In genomic region chrX:30618160-30618765, GRCh38 we compare ENCODE assay signal across 13 cellular contexts. TPM values are rescaled to one million over a fixed set of nuclear protein-coding genes. Genes with fewer than 3 reads are reported as not detected.
DNase-seq lines count a peak whose midpoint lies in the region; ATAC-seq and TF ChIP-seq lines count a peak whose summit lies in the region.
"Had no signal": no experiment of that assay in that cellular context is flagged by ENCODE, and none has a peak within 500 bp of the region (broad histone marks: within the 10 kb centered on the region; RNA-seq: fewer than 3 reads in every experiment).

No MANE protein-coding gene starts in this region.

- no peak overlapping the region for H3K4ac ChIP-seq in H9 (ENCODE audit: low read depth, low read length)

- peaks cover 38 to 60% of the 10 kb centered on the region in 2 experiments for H3K9me3 Mint-ChIP-seq in H9

- H3K9me3 ChIP-seq in H9 (ENCODE audit: control insufficient read depth, low read depth, low read length) (peaks cover 9% of the 10 kb centered on the region), OCI-LY1 (ENCODE audit: low read length) (0 out of 2 replicates have a peak, but pooled peaks cover 2% of the 10 kb centered on the region)

- H3F3A ChIP-seq in OCI-LY1 (ENCODE audit: insufficient read depth, low read length), result no peaks in the 10 kb centered on the region

- no peaks in the 10 kb centered on the region for H3K79me1 ChIP-seq in H9 (ENCODE audit: insufficient read depth, low read depth, low read length, poor library complexity, severe bottlenecking)

- H2BK15ac ChIP-seq in H9 (ENCODE audit: low read depth, low read length), result no peak overlapping the region

- no peak overlapping the region for H2BK20ac ChIP-seq in H9 (ENCODE audit: low read depth, low read length, poor library complexity, severe bottlenecking)

- peaks cover 4 to 17% (median 9%) of the 10 kb centered on the region in 3 experiments; a peak in 6 of 7 replicates for H3K36me3 Mint-ChIP-seq in H9 (ENCODE audit: insufficient read depth in 1 of 3, low read depth in 3 of 3)

- TF ChIP-seq CTCF in C4-2B (conservative IDR thresholded peaks at IDR 0.05) (peak; percentile 34), H9 (conservative IDR thresholded peaks at IDR 0.05) (peak; percentile 62; the same call in 2 of the 3 replicates), OCI-LY1 (IDR thresholded peaks at IDR 0.05; ENCODE audit: low read length) (peak; percentile 43), fibroblast of the aortic adventitia (IDR thresholded peaks at IDR 0.05; ENCODE audit: insufficient read depth, low read length) (no peak), omental fat pad (IDR thresholded peaks at IDR 0.05) (no peak)

- H3K18ac ChIP-seq in H9 (ENCODE audit: insufficient read length, low read depth, low read length), result no peak overlapping the region

- H3K79me2 ChIP-seq in H9 (ENCODE audit: insufficient read depth, low read length) (no peaks in the 10 kb centered on the region), OCI-LY1 (ENCODE audit: insufficient read depth, low read length) (no peaks in the 10 kb centered on the region)

- no peak overlapping the region for H3T11ph ChIP-seq in H9 (ENCODE audit: low read length)

- H3K4me3 Mint-ChIP-seq in H9, result no peak overlapping the region

- no peaks in the 10 kb centered on the region; the same call in 1 of the 2 replicates for H3K36me3 ChIP-seq in OCI-LY1 (ENCODE audit: insufficient read depth, low read length)
- H3K36me3 ChIP-seq: vagina had no signal

- no peak overlapping the region for H4K91ac ChIP-seq in H9 (ENCODE audit: insufficient read length, low read depth, low read length)

- H2AFZ ChIP-seq in H9 (ENCODE audit: low read length) (no peak overlapping the region), OCI-LY1 (ENCODE audit: low read length) (no peak overlapping the region)

- no peak overlapping the region for H3K27ac Mint-ChIP-seq in H9
- H3K27ac Mint-ChIP-seq: activated naive CD4-positive, alpha-beta T cell treated with anti-CD3 and anti-CD28 coated beads, Interleukin-2, amount 50 U/mL, for 72 hours had no signal

- no peaks in the 10 kb centered on the region for H3K23me2 ChIP-seq in H9 (ENCODE audit: insufficient read length, low read depth, low read length, poor library complexity, severe bottlenecking)

- no peak overlapping the region for H3K56ac ChIP-seq in H9 (ENCODE audit: insufficient read length, low read depth, low read length)

- H3K9me2 ChIP-seq in OCI-LY1 (ENCODE audit: low read depth, low read length), result no peaks in the 10 kb centered on the region

- no peak overlapping the region for H4K5ac ChIP-seq in H9 (ENCODE audit: insufficient read length, low read depth, low read length)

- no peak overlapping the region for H3K9ac ChIP-seq in H9 (ENCODE audit: extremely low read depth, insufficient read length, low read length)
- H3K9ac ChIP-seq in OCI-LY1 (ENCODE audit: low read length), result peak overlapping the region; percentile 13; the same call in 1 of the 2 replicates

- no CpG with 5 or more reads among the region's 7 CpGs for WGBS in H9 (ENCODE audit: extremely low coverage, insufficient read length, low lambda C conversion rate)

- H2BK120ac ChIP-seq in H9 (ENCODE audit: low read depth, low read length, poor library complexity, severe bottlenecking), result no peak overlapping the region

- H3K4me2 ChIP-seq in H9 (ENCODE audit: insufficient read depth, insufficient read length, low read length) (no peak overlapping the region), OCI-LY1 (ENCODE audit: low read length) (peak overlapping the region; percentile 60)

- no peaks in the 10 kb centered on the region; the same call in 1 of the 2 replicates for H3K4me1 ChIP-seq in H9 (ENCODE audit: insufficient read depth, low read length)
- peaks cover 5% of the 10 kb centered on the region for H3K4me1 ChIP-seq in OCI-LY1 (ENCODE audit: insufficient read depth, low read length, severe bottlenecking)
- H3K4me1 ChIP-seq: psoas muscle, vagina had no signal

- no peaks in the 10 kb centered on the region for H3K27me3 Mint-ChIP-seq in H9 (ENCODE audit: low read depth)

- no peak overlapping the region for H2BK5ac ChIP-seq in H9 (ENCODE audit: insufficient read length, low read length)

- H3K4me3 ChIP-seq in OCI-LY1 (ENCODE audit: low read depth, low read length, poor library complexity, severe bottlenecking) (peak overlapping the region; percentile 43), fibroblast of the aortic adventitia (ENCODE audit: low read depth, low read length) (no peak overlapping the region)
- H3K4me3 ChIP-seq: psoas muscle, vagina had no signal

- no peak overlapping the region for H4K8ac ChIP-seq in H9 (replicated peaks; ENCODE audit: insufficient read length, low read depth, low read length)

- H2AK5ac ChIP-seq in H9 (ENCODE audit: insufficient read length, low read length), result no peak overlapping the region

- DNase-seq in H9 (peak; percentile 51), fibroblast of the aortic adventitia (ENCODE audit: low read depth) (peak; percentile 7), omental fat pad (ENCODE audit: low spot score) (no peak)
- DNase-seq: NCI-H2171 treated with DMSO at 0.1 percent for 48 hours; psoas muscle; stimulated activated CD4-positive, alpha-beta T cell treated with anti-CD3 and anti-CD28 coated beads, Interleukin-1b, Interleukin-23, amount 100 ng/mL, for 48 hours had no signal

- no peak overlapping the region for H3K23ac ChIP-seq in H9 (ENCODE audit: insufficient read length, low read depth, low read length)

- H4K20me1 ChIP-seq in H9 (ENCODE audit: control insufficient read depth, insufficient read depth, insufficient read length) (no peaks in the 10 kb centered on the region), OCI-LY1 (ENCODE audit: insufficient read depth, low read length) (no peaks in the 10 kb centered on the region)

- H3K27me3 ChIP-seq in H9 (ENCODE audit: insufficient read depth, low read length), result no peaks in the 10 kb centered on the region
- no peaks in the 10 kb centered on the region for H3K27me3 ChIP-seq in OCI-LY1 (ENCODE audit: insufficient read depth, low read length)
- H3K27me3 ChIP-seq: vagina had no signal

- ATAC-seq in GM21526 (IDR thresholded peaks at IDR 0.05; ENCODE audit: low FRiP score, unreplicated experiment) (no peak), omental fat pad (ENCODE audit: low FRiP score) (no peak), HG03159 (IDR thresholded peaks at IDR 0.05; ENCODE audit: unreplicated experiment) (no peak), GM21367 (IDR thresholded peaks at IDR 0.05; ENCODE audit: unreplicated experiment) (no peak)
- ATAC-seq: activated naive CD4-positive, alpha-beta T cell treated with anti-CD3 and anti-CD28 coated beads, Interleukin-2, amount 50 U/mL, for 72 hours; psoas muscle had no signal

- no peak overlapping the region for H3K27ac ChIP-seq in C4-2B
- H3K27ac ChIP-seq in H9 (ENCODE audit: insufficient read length, low read depth, low read length), result no peak overlapping the region
- no peak overlapping the region for H3K27ac ChIP-seq in OCI-LY1 (ENCODE audit: low read depth, low read length, poor library complexity, severe bottlenecking)
- H3K27ac ChIP-seq: psoas muscle, vagina had no signal

- H2BK12ac ChIP-seq in H9 (ENCODE audit: insufficient read length, low read depth, low read length), result no peak overlapping the region

- peaks cover 7 to 9% of the 10 kb centered on the region in 2 experiments; a peak in 3 of 4 replicates for H3K4me1 Mint-ChIP-seq in H9

- H3K14ac ChIP-seq in H9 (ENCODE audit: insufficient read depth, low read length), result no peak overlapping the region

RNA-seq across cellular contexts. Expression of gene GK, which starts 35.0 kb away (rescaled TPM):
- 7.3 and 9.8 TPM in 2 replicates for total RNA-seq in H9 (2021)
- 8.6 and 17.7 TPM in 2 replicates for total RNA-seq in fibroblast of the aortic adventitia (ENCODE audit: low replicate concordance)
- 10 to 100 TPM in 1 of 4 donors, 1 to 10 TPM in 3; 4.1 to 58.6 (median 6.7) TPM for total RNA-seq in omental fat pad

RNA-seq across cellular contexts. Expression of gene TASL, which starts 40.7 kb away (rescaled TPM):
- total RNA-seq in H9 (2021), result not detected in 2 replicates
- total RNA-seq in fibroblast of the aortic adventitia (ENCODE audit: low replicate concordance), result not detected in 2 replicates
- total RNA-seq in omental fat pad, result 1 to 10 TPM; 1.0 to 6.6 (median 3.2) TPM

Comparison
In these comparisons a context has a peak if more than half of its experiments do, and no peak if none do; other contexts are left out.
1. CTCF ChIP-seq: peak in C4-2B (single experiment), H9 (single experiment) and OCI-LY1 (single experiment); none in fibroblast of the aortic adventitia (single experiment) and omental fat pad (0 of 3).